Comparison of ENCODE assay signal across 8 cellular contexts in genomic region chr2:222860740-222861410, GRCh38. TPM values are rescaled to one million over a fixed set of nuclear protein-coding genes. Genes with fewer than 3 reads are reported as not detected.
A peak's percentile ranks its signal among the peaks of the same experiment; 100 is the strongest.
DNase-seq lines count a peak whose midpoint lies in the region; ATAC-seq and TF ChIP-seq lines count a peak whose summit lies in the region.

ACSL3 (plus strand) TSS chr2:222861036; CDS start chr2:222908773, 47,737 bp downstream.

- peak within 1 kb of the TSS; percentile 88 for H3K27ac ChIP-seq in caudate nucleus (ENCODE audit: low read depth, low read length)
- H3K27ac ChIP-seq in spleen, result peak within 1 kb of the TSS; percentile 86 to 98 (median 96)

- DNase-seq in AG08395 (ENCODE audit: low spot score) (peak; percentile 96), NCI-H345 treated with DMSO at 0.1 percent for 48 hours (lab: John Stamatoyannopoulos, UW; ENCODE audit: unreplicated experiment) (peak; percentile 82), caudate nucleus (lab: John Stamatoyannopoulos, UW) (peak; percentile 42 to 98 (median 95)), inferior parietal cortex (ENCODE audit: extremely low spot score) (peak; percentile 94), spleen (peak; percentile 99)
- DNase-seq in activated CD4-positive, CD25-positive, alpha-beta regulatory T cell (lab: John Stamatoyannopoulos, UW), result peak; percentile 85 to 90 (median 86)

- TF ChIP-seq CTCF in spleen (IDR thresholded peaks at IDR 0.05 in 8 of 11, conservative IDR thresholded peaks at IDR 0.05 in 3 of 11), result peak in 4 of 11 experiments; percentile 24 to 40 (median 32)

- ATAC-seq in GM18909 (IDR thresholded peaks at IDR 0.05; ENCODE audit: poor library complexity, unreplicated experiment) (peak; percentile 99), HG03159 (IDR thresholded peaks at IDR 0.05; ENCODE audit: unreplicated experiment) (peak; percentile 99)

- no peaks in the 10 kb centered on the region for H3K36me3 ChIP-seq in spleen

- no peaks in the 10 kb centered on the region for H3K27me3 ChIP-seq in spleen (replicated peaks in 1 of 7)

- peak within 1 kb of the TSS; percentile 63 to 83 (median 80) for H3K4me3 ChIP-seq in spleen

- peak; percentile 90 to 96 (median 95) for TF ChIP-seq POLR2A in spleen (IDR thresholded peaks at IDR 0.05)

- intact Hi-C loops in spleen (cut with DNase I; ENCODE audit: low total_unique reads), result no loop called here

- H3K4me1 ChIP-seq in spleen, result peaks cover 35 to 59% (median 48%) of the 10 kb centered on the region in 6 donors

- 0 to 3% (median 1%) methylated on average over 27 to 99 of the region's 99 CpGs for WGBS in spleen, 5 donors

- H3K9me3 ChIP-seq in spleen, result no peaks in the 10 kb centered on the region

RNA-seq across cellular contexts. Expression of gene ACSL3, which starts in this region (rescaled TPM):
- total RNA-seq in spleen, result 10 to 100 TPM; 34.5 to 50.2 (median 45.3) TPM
- polyA plus RNA-seq in spleen, result 1 to 10 TPM; 7.5 to 9.8 (median 9.7) TPM

Comparison
In these comparisons a context has a peak if more than half of its experiments do, and no peak if none do; other contexts are left out.
1. Peak in every context shown above with its lines: DNase-seq, ATAC-seq, H3K4me3 ChIP-seq and H3K27ac ChIP-seq.